In the genomic region with DNA sequence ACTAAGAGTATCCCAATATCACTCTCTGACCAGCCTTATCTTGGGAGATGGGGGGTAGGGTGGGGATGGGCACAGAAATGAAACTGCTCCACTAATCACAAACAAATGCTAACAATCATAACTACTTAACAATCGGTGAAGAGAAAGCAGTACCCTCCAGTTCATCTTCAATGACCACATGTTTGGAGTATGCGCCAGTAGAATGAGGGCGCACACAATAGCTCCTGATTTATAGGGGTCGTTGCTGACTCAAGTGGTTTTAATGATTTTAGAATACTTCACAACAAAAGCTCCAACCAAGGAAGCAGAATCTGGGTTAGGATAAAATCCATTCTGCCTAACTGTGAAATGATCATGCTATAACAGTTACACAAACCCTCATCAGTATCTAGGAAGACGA, we compare ENCODE assay signal across 1 cellular context.
TF ChIP-seq lines count a peak whose summit lies in the region.

No MANE protein-coding gene starts in this region.

TF ChIP-seq in GM23338, 12 proteins besides CTCF, POLR2A, EP300 and RAD21 (continued from another document):
- TF ChIP-seq, protein P1, sequence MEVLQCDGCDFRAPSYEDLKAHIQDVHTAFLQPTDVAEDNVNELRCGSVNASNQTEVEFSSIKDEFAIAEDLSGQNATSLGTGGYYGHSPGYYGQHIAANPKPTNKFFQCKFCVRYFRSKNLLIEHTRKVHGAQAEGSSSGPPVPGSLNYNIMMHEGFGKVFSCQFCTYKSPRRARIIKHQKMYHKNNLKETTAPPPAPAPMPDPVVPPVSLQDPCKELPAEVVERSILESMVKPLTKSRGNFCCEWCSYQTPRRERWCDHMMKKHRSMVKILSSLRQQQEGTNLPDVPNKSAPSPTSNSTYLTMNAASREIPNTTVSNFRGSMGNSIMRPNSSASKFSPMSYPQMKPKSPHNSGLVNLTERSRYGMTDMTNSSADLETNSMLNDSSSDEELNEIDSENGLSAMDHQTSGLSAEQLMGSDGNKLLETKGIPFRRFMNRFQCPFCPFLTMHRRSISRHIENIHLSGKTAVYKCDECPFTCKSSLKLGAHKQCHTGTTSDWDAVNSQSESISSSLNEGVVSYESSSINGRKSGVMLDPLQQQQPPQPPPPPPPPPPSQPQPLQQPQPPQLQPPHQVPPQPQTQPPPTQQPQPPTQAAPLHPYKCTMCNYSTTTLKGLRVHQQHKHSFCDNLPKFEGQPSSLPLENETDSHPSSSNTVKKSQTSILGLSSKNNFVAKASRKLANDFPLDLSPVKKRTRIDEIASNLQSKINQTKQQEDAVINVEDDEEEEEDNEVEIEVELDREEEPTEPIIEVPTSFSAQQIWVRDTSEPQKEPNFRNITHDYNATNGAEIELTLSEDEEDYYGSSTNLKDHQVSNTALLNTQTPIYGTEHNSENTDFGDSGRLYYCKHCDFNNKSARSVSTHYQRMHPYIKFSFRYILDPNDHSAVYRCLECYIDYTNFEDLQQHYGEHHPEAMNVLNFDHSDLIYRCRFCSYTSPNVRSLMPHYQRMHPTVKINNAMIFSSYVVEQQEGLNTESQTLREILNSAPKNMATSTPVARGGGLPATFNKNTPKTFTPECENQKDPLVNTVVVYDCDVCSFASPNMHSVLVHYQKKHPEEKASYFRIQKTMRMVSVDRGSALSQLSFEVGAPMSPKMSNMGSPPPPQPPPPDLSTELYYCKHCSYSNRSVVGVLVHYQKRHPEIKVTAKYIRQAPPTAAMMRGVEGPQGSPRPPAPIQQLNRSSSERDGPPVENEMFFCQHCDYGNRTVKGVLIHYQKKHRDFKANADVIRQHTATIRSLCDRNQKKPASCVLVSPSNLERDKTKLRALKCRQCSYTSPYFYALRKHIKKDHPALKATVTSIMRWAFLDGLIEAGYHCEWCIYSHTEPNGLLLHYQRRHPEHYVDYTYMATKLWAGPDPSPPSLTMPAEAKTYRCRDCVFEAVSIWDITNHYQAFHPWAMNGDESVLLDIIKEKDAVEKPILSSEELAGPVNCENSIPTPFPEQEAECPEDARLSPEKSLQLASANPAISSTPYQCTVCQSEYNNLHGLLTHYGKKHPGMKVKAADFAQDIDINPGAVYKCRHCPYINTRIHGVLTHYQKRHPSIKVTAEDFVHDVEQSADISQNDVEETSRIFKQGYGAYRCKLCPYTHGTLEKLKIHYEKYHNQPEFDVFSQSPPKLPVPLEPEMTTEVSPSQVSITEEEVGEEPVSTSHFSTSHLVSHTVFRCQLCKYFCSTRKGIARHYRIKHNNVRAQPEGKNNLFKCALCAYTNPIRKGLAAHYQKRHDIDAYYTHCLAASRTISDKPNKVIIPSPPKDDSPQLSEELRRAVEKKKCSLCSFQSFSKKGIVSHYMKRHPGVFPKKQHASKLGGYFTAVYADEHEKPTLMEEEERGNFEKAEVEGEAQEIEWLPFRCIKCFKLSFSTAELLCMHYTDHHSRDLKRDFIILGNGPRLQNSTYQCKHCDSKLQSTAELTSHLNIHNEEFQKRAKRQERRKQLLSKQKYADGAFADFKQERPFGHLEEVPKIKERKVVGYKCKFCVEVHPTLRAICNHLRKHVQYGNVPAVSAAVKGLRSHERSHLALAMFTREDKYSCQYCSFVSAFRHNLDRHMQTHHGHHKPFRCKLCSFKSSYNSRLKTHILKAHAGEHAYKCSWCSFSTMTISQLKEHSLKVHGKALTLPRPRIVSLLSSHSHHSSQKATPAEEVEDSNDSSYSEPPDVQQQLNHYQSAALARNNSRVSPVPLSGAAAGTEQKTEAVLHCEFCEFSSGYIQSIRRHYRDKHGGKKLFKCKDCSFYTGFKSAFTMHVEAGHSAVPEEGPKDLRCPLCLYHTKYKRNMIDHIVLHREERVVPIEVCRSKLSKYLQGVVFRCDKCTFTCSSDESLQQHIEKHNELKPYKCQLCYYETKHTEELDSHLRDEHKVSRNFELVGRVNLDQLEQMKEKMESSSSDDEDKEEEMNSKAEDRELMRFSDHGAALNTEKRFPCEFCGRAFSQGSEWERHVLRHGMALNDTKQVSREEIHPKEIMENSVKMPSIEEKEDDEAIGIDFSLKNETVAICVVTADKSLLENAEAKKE (CRISPR knock-in tag; IDR thresholded peaks at IDR 0.05): no peak
- TF ChIP-seq POLR2AphosphoS5 (IDR thresholded peaks at IDR 0.05; ENCODE audit: low read depth) (no peak), JUNB (IDR thresholded peaks at IDR 0.05; ENCODE audit: unreplicated experiment) (no peak), CREB1 (CRISPR knock-in tag; IDR thresholded peaks at IDR 0.05; ENCODE audit: low read depth) (no peak), EZH2 (IDR thresholded peaks at IDR 0.05; ENCODE audit: low read depth, unreplicated experiment) (no peak)
